16 cellular contexts compared by ENCODE assay signal in the genomic region with DNA sequence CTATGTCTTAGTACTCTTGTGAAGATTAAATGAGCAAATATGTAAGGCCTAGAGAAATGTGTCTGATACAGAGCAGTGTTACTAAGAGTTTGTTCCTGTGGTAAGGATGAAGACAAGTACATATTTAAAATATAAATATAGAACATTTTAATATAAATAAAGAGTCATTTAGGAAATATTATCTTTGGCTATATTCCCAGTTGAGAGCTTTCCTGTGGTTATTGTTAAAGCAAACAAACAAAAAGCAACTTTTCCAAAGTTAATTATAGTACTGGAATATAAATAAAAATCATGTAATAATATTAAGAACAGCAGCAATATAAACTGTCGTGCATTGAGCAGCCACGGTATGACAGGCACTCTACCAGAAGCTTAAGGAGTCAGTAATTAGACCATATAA.
DNase-seq lines count a peak whose midpoint lies in the region; ATAC-seq and TF ChIP-seq lines count a peak whose summit lies in the region.
"Had no signal": no experiment of that assay in that cellular context is flagged by ENCODE, and none has a peak within 500 bp of the region (broad histone marks: within the 10 kb centered on the region; RNA-seq: fewer than 3 reads in every experiment).

No MANE protein-coding gene starts in this region.

- peak overlapping the region; percentile 15 for H3K27ac ChIP-seq in CD4-positive, CD25-positive, alpha-beta regulatory T cell (ENCODE audit: insufficient read depth, low read length, poor library complexity, severe bottlenecking)
- H3K27ac ChIP-seq in GM23248, result peak overlapping the region; percentile 43
- H3K27ac ChIP-seq: right atrium auricular region, VCaP had no signal

- no peaks in the 10 kb centered on the region for H3K27me3 Mint-ChIP-seq in CD4-positive, CD25-positive, alpha-beta regulatory T cell
- H3K27me3 Mint-ChIP-seq: activated CD8-positive, alpha-beta memory T cell treated with anti-CD3 and anti-CD28 coated beads, Interleukin-2, amount 10 ng/mL, durations not matched to agents 7 days and 5 days; activated naive CD4-positive, alpha-beta T cell treated with anti-CD3 and anti-CD28 coated beads, Interleukin-2, amount 10 ng/mL, durations not matched to agents 7 days and 5 days had no signal

- H3K9me3 Mint-ChIP-seq in CD4-positive, CD25-positive, alpha-beta regulatory T cell, result peaks cover 0 to 6% (median 0%) of the 10 kb centered on the region in 7 donors

- H3F3A ChIP-seq in GM23248 (ENCODE audit: insufficient read depth), result peaks cover 28% of the 10 kb centered on the region

- WGBS in GM23248 (ENCODE audit: low coverage in 1 of 2, low lambda C conversion rate in 2 of 2, missing lambda C conversion rate in 2 of 2), 2 experiments, result 8 to 10% methylated on average over 2 of the region's 2 CpGs

- ATAC-seq in CD4-positive, CD25-positive, alpha-beta regulatory T cell (ENCODE audit: low read depth in 2 of 2), result no peak
- ATAC-seq in HG02759 (IDR thresholded peaks at IDR 0.05; ENCODE audit: unreplicated experiment) (no peak), HG03025 (IDR thresholded peaks at IDR 0.05; ENCODE audit: low FRiP score, unreplicated experiment) (no peak)
- ATAC-seq: activated CD8-positive, alpha-beta memory T cell treated with anti-CD3 and anti-CD28 coated beads, Interleukin-2, amount 10 ng/mL, durations not matched to agents 7 days and 5 days had no signal

- H3K4me1 Mint-ChIP-seq in CD4-positive, CD25-positive, alpha-beta regulatory T cell, result peaks cover 56 to 89% (median 71%) of the 10 kb centered on the region in 4 donors

- no peaks in the 10 kb centered on the region for H3K27me3 ChIP-seq in CD4-positive, CD25-positive, alpha-beta regulatory T cell (ENCODE audit: control insufficient read depth, insufficient read depth, low read length)
- no peaks in the 10 kb centered on the region for H3K27me3 ChIP-seq in GM23248 (replicated peaks; ENCODE audit: insufficient read depth)
- H3K27me3 ChIP-seq: right atrium auricular region had no signal

- H3K79me2 ChIP-seq in GM23248 (ENCODE audit: insufficient read depth), result peaks cover 85% of the 10 kb centered on the region

- in situ Hi-C loops in GM23248 (cut with MboI), result no loop called here

- no peaks in the 10 kb centered on the region for H3K9me2 ChIP-seq in GM23248 (ENCODE audit: insufficient read depth)

- no peak overlapping the region for H2AFZ ChIP-seq in GM23248

- H3K36me3 ChIP-seq in CD4-positive, CD25-positive, alpha-beta regulatory T cell (ENCODE audit: control insufficient read depth, insufficient read depth, low read length), result no peaks in the 10 kb centered on the region
- H3K36me3 ChIP-seq in GM23248 (ENCODE audit: low read depth), result no peaks in the 10 kb centered on the region
- H3K36me3 ChIP-seq: right atrium auricular region had no signal

- TF ChIP-seq CTCF in fibroblast of villous mesenchyme (IDR thresholded peaks at IDR 0.05; ENCODE audit: insufficient read depth, low read depth, low read length), result no peak

- peak overlapping the region; percentile 16 for H3K4me3 ChIP-seq in CD4-positive, CD25-positive, alpha-beta regulatory T cell (ENCODE audit: low read depth, low read length)
- H3K4me3 ChIP-seq in GM23248 (no peak overlapping the region), fibroblast of villous mesenchyme (ENCODE audit: low read depth, low read length) (no peak overlapping the region)
- H3K4me3 ChIP-seq: right atrium auricular region had no signal

- no peaks in the 10 kb centered on the region for H4K20me1 ChIP-seq in GM23248 (ENCODE audit: insufficient read depth)

- H3K9ac ChIP-seq in GM23248, result no peak overlapping the region

- peaks cover 8% of the 10 kb centered on the region for H3K36me3 Mint-ChIP-seq in CD4-positive, CD25-positive, alpha-beta regulatory T cell

- no peak overlapping the region for H3K4me3 Mint-ChIP-seq in CD4-positive, CD25-positive, alpha-beta regulatory T cell
- H3K4me3 Mint-ChIP-seq: activated CD8-positive, alpha-beta memory T cell treated with anti-CD3 and anti-CD28 coated beads, Interleukin-2, amount 10 ng/mL, durations not matched to agents 7 days and 5 days; activated naive CD4-positive, alpha-beta T cell treated with anti-CD3 and anti-CD28 coated beads, Interleukin-2, amount 10 ng/mL, durations not matched to agents 7 days and 5 days had no signal

- no peak overlapping the region for H3K27ac Mint-ChIP-seq in CD4-positive, CD25-positive, alpha-beta regulatory T cell
- H3K27ac Mint-ChIP-seq: activated CD8-positive, alpha-beta memory T cell treated with anti-CD3 and anti-CD28 coated beads, Interleukin-2, amount 10 ng/mL, durations not matched to agents 7 days and 5 days; activated naive CD4-positive, alpha-beta T cell treated with anti-CD3 and anti-CD28 coated beads, Interleukin-2, amount 10 ng/mL, durations not matched to agents 7 days and 5 days had no signal

- peak overlapping the region; percentile 4 for H3K4me2 ChIP-seq in GM23248 (ENCODE audit: unreplicated experiment)

- H3K9me3 ChIP-seq in CD4-positive, CD25-positive, alpha-beta regulatory T cell (ENCODE audit: control insufficient read depth in 2 of 2, low read length in 2 of 2), result no peaks in the 10 kb centered on the region
- no peaks in the 10 kb centered on the region for H3K9me3 ChIP-seq in GM23248 (ENCODE audit: low read depth)
- H3K9me3 ChIP-seq: right atrium auricular region had no signal

- peaks cover 63% of the 10 kb centered on the region for H3K4me1 ChIP-seq in CD4-positive, CD25-positive, alpha-beta regulatory T cell (ENCODE audit: control insufficient read depth, insufficient read depth, low read length, poor library complexity, severe bottlenecking)
- peaks cover 56% of the 10 kb centered on the region for H3K4me1 ChIP-seq in GM23248 (ENCODE audit: insufficient read depth)

- no peak for DNase-seq in CD4-positive, CD25-positive, alpha-beta regulatory T cell
- DNase-seq in GM23248 (peak; percentile 22), amniotic epithelial cell (ENCODE audit: low read depth) (peak; percentile 20), fibroblast of villous mesenchyme (ENCODE audit: low read depth) (peak; percentile 51), ureter (ENCODE audit: low spot score) (no peak), OCI-M2 (lab: John Stamatoyannopoulos, UW; ENCODE audit: unreplicated experiment) (no peak)
- DNase-seq: activated CD8-positive, alpha-beta memory T cell treated with anti-CD3 and anti-CD28 coated beads, Interleukin-2, amount 10 ng/mL, durations not matched to agents 7 days and 5 days; activated naive CD4-positive, alpha-beta T cell treated with anti-CD3 and anti-CD28 coated beads, Interleukin-2, amount 10 ng/mL, durations not matched to agents 7 days and 5 days; DMS53; mesendoderm; NCI-H774; SW 1271 had no signal

Comparison
In these comparisons a context has a peak if more than half of its experiments do, and no peak if none do; other contexts are left out.
1. DNase-seq: peak in GM23248 (single experiment), amniotic epithelial cell (single experiment) and fibroblast of villous mesenchyme (single experiment); none in CD4-positive, CD25-positive, alpha-beta regulatory T cell (0 of 3), ureter (single experiment) and OCI-M2 (single experiment).